ENCODE assay signal across 1 cellular context in genomic region chr15:69407719-69408400, GRCh38.
TF ChIP-seq lines count a peak whose summit lies in the region.

No MANE protein-coding gene starts in this region.

TF ChIP-seq in SK-N-SH, 30 proteins besides CTCF, POLR2A, EP300 and RAD21 (continued from another document):
- TF ChIP-seq ZBTB33 (IDR thresholded peaks at IDR 0.05; ENCODE audit: borderline replicate concordance, low read depth) (no peak), IRF3 (IDR thresholded peaks at IDR 0.05; ENCODE audit: low read depth, low read length) (no peak), FOXM1 (IDR thresholded peaks at IDR 0.05; ENCODE audit: low read depth) (no peak)
TF ChIP-seq in SK-N-SH: peak in this region for 2.
